Comparison of ENCODE assay signal across 37 cellular contexts in genomic region chr1:110515896-110516295, GRCh38. TPM values are rescaled to one million over a fixed set of nuclear protein-coding genes. Genes with fewer than 3 reads are reported as not detected.
"Had no signal": no experiment of that assay in that cellular context is flagged by ENCODE, and none has a peak within 500 bp of the region (broad histone marks: within the 10 kb centered on the region; RNA-seq: fewer than 3 reads in every experiment).

No MANE protein-coding gene starts in this region.

- H3K9me3 ChIP-seq: colonic mucosa, left ventricle myocardium inferior, neutrophil, prostate gland, sigmoid colon, thoracic aorta, uterus had no signal

- H3K27ac Mint-ChIP-seq: activated CD4-positive, alpha-beta memory T cell treated with anti-CD3 and anti-CD28 coated beads for 36 hours; activated CD4-positive, alpha-beta T cell treated with anti-CD3 and anti-CD28 coated beads, Interleukin-2, amount 10 ng/mL, durations not matched to agents 24 days and 14 days; activated naive CD4-positive, alpha-beta T cell treated with anti-CD3 and anti-CD28 coated beads, Interleukin-2, amount 10 ng/mL, durations not matched to agents 7 days and 5 days; activated T-cell treated with anti-CD3 and anti-CD28 coated beads, Interleukin-2, amount 50 U/mL, for 24 hours; immature natural killer cell; nephron; stimulated activated effector memory CD8-positive, alpha-beta T cell treated with anti-CD3 and anti-CD28 coated beads, Interleukin-12 subunit alpha, Interleukin-12 subunit beta, amount 100 ng/mL, for 72 hours; stimulated activated naive CD8-positive, alpha-beta T cell treated with anti-CD3 and anti-CD28 coated beads, Interleukin-15, Interleukin-2, amounts not matched to agents 100 ng/mL and 50 ng/mL, for 24 hours; T-helper 1 cell treated with Interleukin-12 subunit alpha and Interleukin-12 subunit beta and Interleukin-4 antibody, amounts not matched to agents 30 μg/mL and 1 μg/mL, for 36 hours had no signal

- H3K4me1 ChIP-seq: colonic mucosa, heart left ventricle, left ventricle myocardium inferior, prostate gland, sigmoid colon, uterus had no signal

- DNase-seq: activated CD4-positive, alpha-beta memory T cell treated with anti-CD3 and anti-CD28 coated beads for 36 hours; activated CD4-positive, alpha-beta T cell treated with anti-CD3 and anti-CD28 coated beads, Interleukin-2, amount 10 ng/mL, durations not matched to agents 24 days and 14 days; activated CD4-positive, CD25-positive, alpha-beta regulatory T cell treated with anti-CD3 and anti-CD28 coated beads, Interleukin-2, amount 50 U/mL, for 72 hours; activated CD8-positive, alpha-beta memory T cell treated with anti-CD3 and anti-CD28 coated beads, Interleukin-2, amount 50 U/mL, for 4 hours; activated gamma-delta T cell; activated naive CD4-positive, alpha-beta T cell treated with anti-CD3 and anti-CD28 coated beads, Interleukin-2, amount 10 ng/mL, durations not matched to agents 7 days and 5 days; activated T-cell treated with anti-CD3 and anti-CD28 coated beads, Interleukin-2, amount 50 U/mL, for 24 hours; colonic mucosa; dorsolateral prefrontal cortex; effector memory CD4-positive, alpha-beta T cell; foreskin fibroblast; heart left ventricle; hypothalamus; immature natural killer cell; left ventricle myocardium inferior; retina; sigmoid colon; small intestine; stimulated activated CD4-positive, alpha-beta T cell treated with anti-CD3 and anti-CD28 coated beads, Interleukin-4, amount 100 ng/mL, for 24 hours; T-helper 9 cell; uterus had no signal

- ATAC-seq: heart left ventricle; stimulated activated effector memory CD8-positive, alpha-beta T cell treated with anti-CD3 and anti-CD28 coated beads, Interleukin-12 subunit alpha, Interleukin-12 subunit beta, amount 100 ng/mL, for 72 hours had no signal

- H3K36me3 ChIP-seq: colonic mucosa, heart left ventricle, left ventricle myocardium inferior, neutrophil, prostate gland, sigmoid colon, thoracic aorta, uterus had no signal

- H3K27me3 ChIP-seq: colonic mucosa, dorsolateral prefrontal cortex, neutrophil, sigmoid colon, uterus had no signal

- H3K36me3 Mint-ChIP-seq: activated CD4-positive, alpha-beta memory T cell treated with anti-CD3 and anti-CD28 coated beads for 36 hours; activated naive CD4-positive, alpha-beta T cell treated with anti-CD3 and anti-CD28 coated beads, Interleukin-2, amount 10 ng/mL, durations not matched to agents 7 days and 5 days; immature natural killer cell; stimulated activated effector memory CD8-positive, alpha-beta T cell treated with anti-CD3 and anti-CD28 coated beads, Interleukin-12 subunit alpha, Interleukin-12 subunit beta, amount 100 ng/mL, for 72 hours had no signal

- H3K27ac ChIP-seq: colonic mucosa, dorsolateral prefrontal cortex, heart left ventricle, left ventricle myocardium inferior, neutrophil, prostate gland, sigmoid colon, thoracic aorta, uterus had no signal

- H3K4me1 Mint-ChIP-seq: activated CD4-positive, alpha-beta T cell treated with anti-CD3 and anti-CD28 coated beads, Interleukin-2, amount 10 ng/mL, durations not matched to agents 24 days and 14 days; activated naive CD4-positive, alpha-beta T cell treated with anti-CD3 and anti-CD28 coated beads, Interleukin-2, amount 10 ng/mL, durations not matched to agents 7 days and 5 days; immature natural killer cell; stimulated activated effector memory CD8-positive, alpha-beta T cell treated with anti-CD3 and anti-CD28 coated beads, Interleukin-12 subunit alpha, Interleukin-12 subunit beta, amount 100 ng/mL, for 72 hours had no signal

- H3K4me3 ChIP-seq: colonic mucosa, dorsolateral prefrontal cortex, heart left ventricle, left ventricle myocardium inferior, lung, prostate gland, sigmoid colon, thoracic aorta, uterus had no signal

- H3K9me3 Mint-ChIP-seq: activated CD4-positive, alpha-beta memory T cell treated with anti-CD3 and anti-CD28 coated beads for 36 hours; activated CD4-positive, alpha-beta T cell treated with anti-CD3 and anti-CD28 coated beads, Interleukin-2, amount 10 ng/mL, durations not matched to agents 24 days and 14 days; activated naive CD4-positive, alpha-beta T cell treated with anti-CD3 and anti-CD28 coated beads, Interleukin-2, amount 10 ng/mL, durations not matched to agents 7 days and 5 days; activated T-cell treated with anti-CD3 and anti-CD28 coated beads, Interleukin-2, amount 50 U/mL, for 24 hours; immature natural killer cell; nephron; stimulated activated effector memory CD8-positive, alpha-beta T cell treated with anti-CD3 and anti-CD28 coated beads, Interleukin-12 subunit alpha, Interleukin-12 subunit beta, amount 100 ng/mL, for 72 hours; stimulated activated naive CD8-positive, alpha-beta T cell treated with anti-CD3 and anti-CD28 coated beads, Interleukin-15, Interleukin-2, amounts not matched to agents 100 ng/mL and 50 ng/mL, for 24 hours; T-helper 1 cell treated with Interleukin-12 subunit alpha and Interleukin-12 subunit beta and Interleukin-4 antibody, amounts not matched to agents 30 μg/mL and 1 μg/mL, for 36 hours had no signal

- H3K4me3 Mint-ChIP-seq: activated CD4-positive, alpha-beta memory T cell treated with anti-CD3 and anti-CD28 coated beads for 36 hours; activated CD4-positive, alpha-beta T cell treated with anti-CD3 and anti-CD28 coated beads, Interleukin-2, amount 10 ng/mL, durations not matched to agents 24 days and 14 days; activated naive CD4-positive, alpha-beta T cell treated with anti-CD3 and anti-CD28 coated beads, Interleukin-2, amount 10 ng/mL, durations not matched to agents 7 days and 5 days; activated T-cell treated with anti-CD3 and anti-CD28 coated beads, Interleukin-2, amount 50 U/mL, for 24 hours; immature natural killer cell; nephron; stimulated activated effector memory CD8-positive, alpha-beta T cell treated with anti-CD3 and anti-CD28 coated beads, Interleukin-12 subunit alpha, Interleukin-12 subunit beta, amount 100 ng/mL, for 72 hours; stimulated activated naive CD8-positive, alpha-beta T cell treated with anti-CD3 and anti-CD28 coated beads, Interleukin-15, Interleukin-2, amounts not matched to agents 100 ng/mL and 50 ng/mL, for 24 hours; T-helper 1 cell treated with Interleukin-12 subunit alpha and Interleukin-12 subunit beta and Interleukin-4 antibody, amounts not matched to agents 30 μg/mL and 1 μg/mL, for 36 hours had no signal

RNA-seq across cellular contexts. Expression of gene KCNA10, which starts 3.1 kb away (rescaled TPM):
- total RNA-seq: activated CD4-positive, alpha-beta memory T cell treated with anti-CD3 and anti-CD28 coated beads for 36 hours; activated CD4-positive, alpha-beta T cell treated with anti-CD3 and anti-CD28 coated beads, Interleukin-2, amount 10 ng/mL, durations not matched to agents 24 days and 14 days; activated CD8-positive, alpha-beta memory T cell treated with anti-CD3 and anti-CD28 coated beads for 36 hours; colonic mucosa; fibroblast of lung; heart left ventricle; kidney epithelial cell; left ventricle myocardium inferior; lung; mesenteric fat pad; mucosa of gallbladder; osteocyte; prostate gland; sigmoid colon; subcutaneous adipose tissue; thoracic aorta; uterus had no signal
- polyA plus RNA-seq: esophagus, fibroblast of lung, heart left ventricle, immature natural killer cell, lung, sigmoid colon, small intestine had no signal
